Comparison of ENCODE assay signal across 1 cellular context in genomic region chr1:78102082-78102481, GRCh38.
TF ChIP-seq lines count a peak whose summit lies in the region.

No MANE protein-coding gene starts in this region.

TF ChIP-seq in SK-N-SH, 30 proteins besides CTCF, POLR2A, EP300 and RAD21 (continued from another document):
- TF ChIP-seq USF2 (IDR thresholded peaks at IDR 0.05; ENCODE audit: borderline replicate concordance, low read depth, low read length) (no peak), ZBTB33 (IDR thresholded peaks at IDR 0.05; ENCODE audit: borderline replicate concordance, low read depth) (no peak), SMC3 (IDR thresholded peaks at IDR 0.05; ENCODE audit: low read depth, low read length) (no peak), NRF1 (IDR thresholded peaks at IDR 0.05; ENCODE audit: low read depth, low read length) (no peak), JUND (IDR thresholded peaks at IDR 0.05) (peak; percentile 82), FOSL2 (IDR thresholded peaks at IDR 0.05; ENCODE audit: borderline replicate concordance, low read depth) (peak; percentile 84; the same call in 1 of the 2 replicates), MEF2A (IDR thresholded peaks at IDR 0.05; ENCODE audit: borderline replicate concordance, low read depth) (no peak), GATA2 (CRISPR knock-in tag; IDR thresholded peaks at IDR 0.05) (no peak), TEAD4 (IDR thresholded peaks at IDR 0.05; ENCODE audit: borderline replicate concordance, insufficient read depth) (peak; percentile 32; the same call in 1 of the 2 replicates), CHD2 (IDR thresholded peaks at IDR 0.05; ENCODE audit: low read length, partially characterized antibody) (no peak), RFX5 (IDR thresholded peaks at IDR 0.05; ENCODE audit: low read length) (no peak), FOXJ3 (CRISPR knock-in tag; IDR thresholded peaks at IDR 0.05) (no peak), IRF3 (IDR thresholded peaks at IDR 0.05; ENCODE audit: low read depth, low read length) (no peak), YY1 (IDR thresholded peaks at IDR 0.05; ENCODE audit: low read depth) (no peak), GABPA (IDR thresholded peaks at IDR 0.05; ENCODE audit: low read depth) (no peak), NFIC (IDR thresholded peaks at IDR 0.05; ENCODE audit: borderline replicate concordance) (peak; percentile 66; the same call in 1 of the 2 replicates), REST (IDR thresholded peaks at IDR 0.05; ENCODE audit: low read depth, low read length) (no peak)
TF ChIP-seq in SK-N-SH: peak in this region for 6.
